ENCODE assay signal across 8 cellular contexts in genomic region chr2:203484266-203485112, GRCh38. TPM values are rescaled to one million over a fixed set of nuclear protein-coding genes. Genes with fewer than 3 reads are reported as not detected.
DNase-seq lines count a peak whose midpoint lies in the region; ATAC-seq and TF ChIP-seq lines count a peak whose summit lies in the region.

No MANE protein-coding gene starts in this region.

- peaks cover 6% of the 10 kb centered on the region for H3K4me1 Mint-ChIP-seq in activated naive CD8-positive, alpha-beta T cell treated with anti-CD3 and anti-CD28 coated beads, Interleukin-2, amount 50 U/mL, for 24 hours
- H3K4me1 Mint-ChIP-seq in mesothelial cell of epicardium: no peaks in the 10 kb centered on the region

- POLR2A ChIA-PET in SK-N-SH (lab: Yijun Ruan, JAX): no interaction called here

- H3K9me2 ChIP-seq in SK-N-SH: no peaks in the 10 kb centered on the region

- H3K9me3 ChIP-seq in SK-N-SH (no peaks in the 10 kb centered on the region), iPS DF 6.9 (ENCODE audit: control insufficient read depth, insufficient read depth, low read length) (no peaks in the 10 kb centered on the region)

- TF ChIP-seq RAD21 in SK-N-SH (IDR thresholded peaks at IDR 0.05; ENCODE audit: low read length): peak; percentile 74

- no peaks in the 10 kb centered on the region for H3K9me3 Mint-ChIP-seq in activated naive CD8-positive, alpha-beta T cell treated with anti-CD3 and anti-CD28 coated beads, Interleukin-2, amount 50 U/mL, for 24 hours
- no peaks in the 10 kb centered on the region for H3K9me3 Mint-ChIP-seq in mesothelial cell of epicardium

- H3K36me3 Mint-ChIP-seq in activated naive CD8-positive, alpha-beta T cell treated with anti-CD3 and anti-CD28 coated beads, Interleukin-2, amount 50 U/mL, for 24 hours (ENCODE audit: low read depth): no peaks in the 10 kb centered on the region
- H3K36me3 Mint-ChIP-seq in mesothelial cell of epicardium: peaks cover 3% of the 10 kb centered on the region

- WGBS in SK-N-SH (ENCODE audit: low lambda C conversion rate): 95% methylated on average over 8 of the region's 8 CpGs
- no CpG with 5 or more reads among the region's 8 CpGs for WGBS in iPS DF 6.9 (ENCODE audit: insufficient coverage, insufficient read length)

- peaks cover 20 to 34% of the 10 kb centered on the region in 2 experiments for H3K36me3 ChIP-seq in SK-N-SH (replicated peaks in 1 of 2; ENCODE audit: control insufficient read depth in 1 of 2, insufficient read depth in 2 of 2, low read length in 1 of 2)
- no peaks in the 10 kb centered on the region for H3K36me3 ChIP-seq in iPS DF 6.9 (ENCODE audit: control insufficient read depth, insufficient read depth, low read length)

- TF ChIP-seq EP300 in SK-N-SH (IDR thresholded peaks at IDR 0.05; ENCODE audit: borderline replicate concordance in 1 of 2, low read depth in 1 of 2, low read length in 1 of 2): no peak

- H3K4me3 ChIP-seq in SK-N-SH (ENCODE audit: low read depth in 2 of 2, low read length in 1 of 2) (no peak overlapping the region), iPS DF 6.9 (ENCODE audit: low read length) (no peak overlapping the region)

- DNase-seq in NCI-H748 (lab: John Stamatoyannopoulos, UW; ENCODE audit: unreplicated experiment) (peak; percentile 17), NCI-H748 treated with DMSO at 0.1 percent for 48 hours (lab: John Stamatoyannopoulos, UW) (no peak), SK-N-SH (no peak), iPS DF 6.9 (ENCODE audit: low read depth, low spot score) (peak; percentile 9), mesothelial cell of epicardium (ENCODE audit: low spot score in 2 of 2, unreplicated experiment in 2 of 2) (no peak)
- DNase-seq in activated naive CD8-positive, alpha-beta T cell treated with anti-CD3 and anti-CD28 coated beads, Interleukin-2, amount 50 U/mL, for 24 hours: peak; percentile 25
- DNase-seq in stimulated activated CD4-positive, alpha-beta T cell treated with anti-CD3 and anti-CD28 coated beads, TNF-alpha, amount 100 ng/mL, for 1 hour (ENCODE audit: low read depth in 3 of 3, low spot score in 1 of 3): peak in 2 of 3 donors; percentile 16 to 26

- no peaks in the 10 kb centered on the region for H3K27me3 Mint-ChIP-seq in activated naive CD8-positive, alpha-beta T cell treated with anti-CD3 and anti-CD28 coated beads, Interleukin-2, amount 50 U/mL, for 24 hours
- no peaks in the 10 kb centered on the region for H3K27me3 Mint-ChIP-seq in mesothelial cell of epicardium (ENCODE audit: low read depth)

- H3K27ac ChIP-seq in SK-N-SH (ENCODE audit: low read depth in 2 of 2, low read length in 1 of 2): no peak overlapping the region
- no peak overlapping the region for H3K27ac ChIP-seq in iPS DF 6.9 (ENCODE audit: low read length)

- H3K4me3 Mint-ChIP-seq in activated naive CD8-positive, alpha-beta T cell treated with anti-CD3 and anti-CD28 coated beads, Interleukin-2, amount 50 U/mL, for 24 hours: no peak overlapping the region
- H3K4me3 Mint-ChIP-seq in mesothelial cell of epicardium: no peak overlapping the region

- H3K79me2 ChIP-seq in SK-N-SH (ENCODE audit: insufficient read depth): peaks cover 43% of the 10 kb centered on the region

- CTCF ChIA-PET in SK-N-SH (lab: Yijun Ruan, JAX): interaction anchor here (0.7 to 1.3 kb wide), 4 partner anchors 166 to 422 kb away, joined by 3 to 5 read pairs (median 4); no protein-coding TSS in a partner anchor

- ATAC-seq in HG02938 (IDR thresholded peaks at IDR 0.05; ENCODE audit: unreplicated experiment): peak; percentile 83
- ATAC-seq in activated naive CD8-positive, alpha-beta T cell treated with anti-CD3 and anti-CD28 coated beads, Interleukin-2, amount 50 U/mL, for 24 hours: peak; percentile 74

- H3F3A ChIP-seq in SK-N-SH (replicated peaks; ENCODE audit: insufficient read depth): no peaks in the 10 kb centered on the region

- H3K4me1 ChIP-seq in SK-N-SH (ENCODE audit: control insufficient read depth in 1 of 2, insufficient read depth in 2 of 2, low read depth in 1 of 2, low read length in 1 of 2): no peaks in the 10 kb centered on the region
- no peaks in the 10 kb centered on the region for H3K4me1 ChIP-seq in iPS DF 6.9 (ENCODE audit: control insufficient read depth, insufficient read depth, low read length)

- H3K9ac ChIP-seq in SK-N-SH: no peak overlapping the region

- no peak overlapping the region for H3K4me2 ChIP-seq in SK-N-SH

- H3K27ac Mint-ChIP-seq in activated naive CD8-positive, alpha-beta T cell treated with anti-CD3 and anti-CD28 coated beads, Interleukin-2, amount 50 U/mL, for 24 hours: no peak overlapping the region
- H3K27ac Mint-ChIP-seq in mesothelial cell of epicardium: no peak overlapping the region

- no peaks in the 10 kb centered on the region for H3K27me3 ChIP-seq in SK-N-SH (ENCODE audit: insufficient read depth)
- H3K27me3 ChIP-seq in iPS DF 6.9 (ENCODE audit: control insufficient read depth, insufficient read depth, low read length): no peaks in the 10 kb centered on the region

- H4K20me1 ChIP-seq in SK-N-SH (ENCODE audit: insufficient read depth): no peaks in the 10 kb centered on the region

- TF ChIP-seq CTCF in SK-N-SH (IDR thresholded peaks at IDR 0.05): peak; percentile 60
- no peak for TF ChIP-seq CTCF in mesothelial cell of epicardium (IDR thresholded peaks at IDR 0.05; ENCODE audit: unreplicated experiment)

- H2AFZ ChIP-seq in SK-N-SH (ENCODE audit: low read depth): no peak overlapping the region

TF ChIP-seq in SK-N-SH, 30 proteins besides CTCF, POLR2A, EP300 and RAD21:
- TF ChIP-seq ZBTB33 (IDR thresholded peaks at IDR 0.05; ENCODE audit: borderline replicate concordance, low read depth) (no peak), SMC3 (IDR thresholded peaks at IDR 0.05; ENCODE audit: low read depth, low read length) (peak; percentile 63), RXRA (IDR thresholded peaks at IDR 0.05; ENCODE audit: borderline replicate concordance, low read depth) (no peak), FOXM1 (IDR thresholded peaks at IDR 0.05; ENCODE audit: low read depth) (no peak), FOXJ3 (CRISPR knock-in tag; IDR thresholded peaks at IDR 0.05) (no peak), GABPA (IDR thresholded peaks at IDR 0.05; ENCODE audit: low read depth) (no peak)

RNA-seq across cellular contexts. Expression of gene RAPH1, which starts 50.6 kb away (rescaled TPM):
- 6.5 and 6.7 TPM in 2 replicates for polyA plus RNA-seq in SK-N-SH (2012; rRNA removed)
- 10.1 and 10.5 TPM in 2 replicates for polyA plus RNA-seq in SK-N-SH (2012; cell fraction: cytosol; rRNA removed)
- 23.0 and 24.1 TPM in 2 replicates for polyA plus RNA-seq in SK-N-SH (2012; cell fraction: nucleus; rRNA removed)
- 25.2 to 30.3 TPM (median 27.1 TPM) in 3 replicates for total RNA-seq in mesothelial cell of epicardium

Comparison
In these comparisons a context has a peak if more than half of its experiments do, and no peak if none do; other contexts are left out.
1. DNase-seq: peak in NCI-H748 (single experiment), activated naive CD8-positive, alpha-beta T cell treated with anti-CD3 and anti-CD28 coated beads, Interleukin-2, amount 50 U/mL, for 24 hours (single experiment), iPS DF 6.9 (single experiment) and stimulated activated CD4-positive, alpha-beta T cell treated with anti-CD3 and anti-CD28 coated beads, TNF-alpha, amount 100 ng/mL, for 1 hour (2 of 3); none in NCI-H748 treated with DMSO at 0.1 percent for 48 hours (single experiment), SK-N-SH (single experiment) and mesothelial cell of epicardium (0 of 2).